In the genomic region with DNA sequence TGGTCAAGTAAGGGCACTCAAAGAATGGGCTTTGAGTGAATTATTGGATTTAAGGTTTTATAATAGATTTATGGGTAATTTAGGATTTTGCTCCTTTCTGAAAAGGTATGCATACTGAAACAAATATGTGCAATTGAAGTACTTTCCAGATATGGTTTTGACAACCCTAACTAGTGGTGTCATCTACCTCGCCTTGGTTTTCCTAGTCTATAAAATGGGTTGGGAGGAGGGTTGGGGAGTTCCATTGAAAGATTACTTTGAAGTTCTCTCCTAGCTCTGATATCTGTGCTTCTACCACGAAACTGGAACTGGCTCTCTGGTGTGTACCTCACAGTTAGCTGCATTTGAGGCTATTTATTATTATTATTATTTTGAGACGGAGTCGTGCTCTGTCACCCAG, we compare ENCODE assay signal across 21 cellular contexts. TPM values are rescaled to one million over a fixed set of nuclear protein-coding genes. Genes with fewer than 3 reads are reported as not detected.
DNase-seq lines count a peak whose midpoint lies in the region; ATAC-seq, FAIRE-seq and TF ChIP-seq lines count a peak whose summit lies in the region.
"Had no signal": no experiment of that assay in that cellular context is flagged by ENCODE, and none has a peak within 500 bp of the region (broad histone marks: within the 10 kb centered on the region; RNA-seq: fewer than 3 reads in every experiment).

No MANE protein-coding gene starts in this region.

- H2AK5ac ChIP-seq in mesenchymal stem cell (ENCODE audit: low read length, severe bottlenecking): peak overlapping the region; percentile 42
- H2AK5ac ChIP-seq in mesendoderm (ENCODE audit: low read length): no peak overlapping the region

- no peaks in the 10 kb centered on the region for H3K79me2 ChIP-seq in HepG2 (ENCODE audit: insufficient read depth, low read length)
- peaks cover 4% of the 10 kb centered on the region for H3K79me2 ChIP-seq in mesendoderm (ENCODE audit: control insufficient read depth, insufficient read depth, low read length)

- H3K36me3 ChIP-seq in HepG2 (replicated peaks in 1 of 2; ENCODE audit: control insufficient read depth in 1 of 2, insufficient read depth in 2 of 2, low read length in 2 of 2) (no peaks in the 10 kb centered on the region), right lobe of liver (no peaks in the 10 kb centered on the region), mesenchymal stem cell (ENCODE audit: control insufficient read depth in 1 of 2, insufficient read depth in 2 of 2, low read depth in 1 of 2, low read length in 2 of 2) (no peaks in the 10 kb centered on the region), mesendoderm (ENCODE audit: control insufficient read depth, insufficient read depth, low read length) (no peaks in the 10 kb centered on the region)
- H3K36me3 ChIP-seq: prostate gland had no signal

- in situ Hi-C loops in HepG2 (cut with HindIII; ENCODE audit: extremely low pct_ligation_motif_present, low pct_unique_long_range_greater_than_20kb): no loop called here

- intact Hi-C loops in HepG2 (cut with micrococcal nuclease; ENCODE audit: unreplicated experiment): no loop called here
- intact Hi-C loops in right lobe of liver (cut with DNase I): no loop called here

- H3K14ac ChIP-seq in mesenchymal stem cell (ENCODE audit: low read length in 2 of 2): no peak overlapping the region

- H3K4me1 ChIP-seq in HepG2 (ENCODE audit: insufficient read depth, low read length): peaks cover 28% of the 10 kb centered on the region
- H3K4me1 ChIP-seq in right lobe of liver: peaks cover 0 to 24% (median 9%) of the 10 kb centered on the region in 4 donors
- H3K4me1 ChIP-seq in mesenchymal stem cell (ENCODE audit: control insufficient read depth, insufficient read depth, low read depth, low read length): peaks cover 18% of the 10 kb centered on the region
- no peaks in the 10 kb centered on the region for H3K4me1 ChIP-seq in mesendoderm (ENCODE audit: control insufficient read depth, low read depth, low read length)
- H3K4me1 ChIP-seq: prostate gland had no signal

- H3K4me2 ChIP-seq in HepG2 (ENCODE audit: low read depth, low read length) (no peak overlapping the region), mesenchymal stem cell (ENCODE audit: low read length, poor library complexity, severe bottlenecking) (no peak overlapping the region), mesendoderm (ENCODE audit: low read length) (no peak overlapping the region)

- CTCF ChIA-PET in HepG2 (lab: Yijun Ruan, JAX; ENCODE audit: low intra/inter-chr PET ratio, low total read pairs): no interaction called here

- H3K27me3 ChIP-seq in HepG2 (ENCODE audit: control insufficient read depth in 1 of 2, insufficient read depth in 2 of 2, low read length in 2 of 2) (peaks cover 6 to 47% of the 10 kb centered on the region in 2 experiments), right lobe of liver (no peaks in the 10 kb centered on the region), mesenchymal stem cell (ENCODE audit: control insufficient read depth in 1 of 2, insufficient read depth in 1 of 2, low read length in 2 of 2) (peaks cover 5 to 63% of the 10 kb centered on the region in 2 experiments), mesendoderm (ENCODE audit: insufficient read depth, low read length, poor library complexity) (no peaks in the 10 kb centered on the region)

- ATAC-seq in HepG2 (no peak), right lobe of liver (no peak), GM18870 (IDR thresholded peaks at IDR 0.05; ENCODE audit: unreplicated experiment) (no peak)
- ATAC-seq: A549 had no signal

- no peak overlapping the region for H4K5ac ChIP-seq in mesendoderm (ENCODE audit: low read length)

- H3K18ac ChIP-seq in mesenchymal stem cell (ENCODE audit: low read depth in 1 of 2, low read length in 2 of 2): no peak overlapping the region
- no peak overlapping the region for H3K18ac ChIP-seq in mesendoderm (ENCODE audit: low read length)

- H3K9me3 ChIP-seq in HepG2 (ENCODE audit: low read length) (no peaks in the 10 kb centered on the region), right lobe of liver (no peaks in the 10 kb centered on the region), mesenchymal stem cell (ENCODE audit: control insufficient read depth, low read length) (no peaks in the 10 kb centered on the region)
- H3K9me3 ChIP-seq: A549, prostate gland had no signal

- POLR2A ChIA-PET in HepG2 (lab: Yijun Ruan, JAX): no interaction called here

- H3K4me3 ChIP-seq in HepG2 (replicated peaks in 1 of 3; ENCODE audit: insufficient read depth in 1 of 3, low read depth in 2 of 3, low read length in 3 of 3) (no peak overlapping the region), right lobe of liver (no peak overlapping the region), mesenchymal stem cell (ENCODE audit: insufficient read depth in 1 of 2, low read depth in 1 of 2, low read length in 2 of 2) (no peak overlapping the region), mesendoderm (ENCODE audit: low read length) (no peak overlapping the region)
- H3K4me3 ChIP-seq: A549 had no signal

- H3K27ac ChIP-seq in HepG2 (ENCODE audit: extremely low read length, insufficient read depth, low read length) (no peak overlapping the region), right lobe of liver (no peak overlapping the region), angular gyrus (ENCODE audit: low read depth, low read length) (peak overlapping the region; percentile 41), mesenchymal stem cell (ENCODE audit: low read length, poor library complexity, severe bottlenecking) (no peak overlapping the region), mesendoderm (ENCODE audit: low read depth, low read length) (no peak overlapping the region)
- H3K27ac ChIP-seq: A549 had no signal

- no peak overlapping the region for H3K23ac ChIP-seq in mesenchymal stem cell (ENCODE audit: low read length in 2 of 2)
- H3K23ac ChIP-seq in mesendoderm (ENCODE audit: low read length): no peak overlapping the region

- TF ChIP-seq EP300 in HepG2 (IDR thresholded peaks at IDR 0.05; ENCODE audit: low read depth in 2 of 2, low read length in 2 of 2) (no peak), HepG2 (CRISPR knock-in tag; IDR thresholded peaks at IDR 0.05; ENCODE audit: borderline replicate concordance) (no peak)

- no peak overlapping the region for H2BK12ac ChIP-seq in mesenchymal stem cell (ENCODE audit: low read length in 2 of 2)

- H3K9ac ChIP-seq in HepG2 (ENCODE audit: insufficient read depth, low read depth, low read length): no peak overlapping the region
- H3K9ac ChIP-seq in mesenchymal stem cell (ENCODE audit: low read length): no peak overlapping the region
- H3K9ac ChIP-seq in mesendoderm (ENCODE audit: low read length): no peak overlapping the region

- H3K79me1 ChIP-seq in mesenchymal stem cell (replicated peaks; ENCODE audit: low read length, poor library complexity, severe bottlenecking) (peaks cover 3% of the 10 kb centered on the region), mesendoderm (ENCODE audit: low read length) (peaks cover 6% of the 10 kb centered on the region)

- no peaks in the 10 kb centered on the region for H4K20me1 ChIP-seq in HepG2 (ENCODE audit: insufficient read depth, low read length)

- H2BK15ac ChIP-seq in mesenchymal stem cell (ENCODE audit: low read depth, poor library complexity, severe bottlenecking) (no peak overlapping the region), mesendoderm (replicated peaks; ENCODE audit: low read depth) (no peak overlapping the region)

- TF ChIP-seq POLR2A in HepG2 (IDR thresholded peaks at IDR 0.05; ENCODE audit: insufficient read depth in 1 of 2, low read depth in 2 of 2, low read length in 2 of 2) (no peak), right lobe of liver (IDR thresholded peaks at IDR 0.05) (no peak)

- DNase-seq in HepG2 (ENCODE audit: low spot score): no peak
- no peak for DNase-seq in right lobe of liver
- DNase-seq in mesenchymal stem cell: no peak
- DNase-seq in cerebellar nuclear complex (lab: John Stamatoyannopoulos, UW): no peak
- no peak for DNase-seq in HUDEP-2 (lab: John Stamatoyannopoulos, UW; ENCODE audit: unreplicated experiment in 76 of 76)
- no peak for DNase-seq in mesendoderm
- DNase-seq: activated CD4-positive, alpha-beta T cell treated with anti-CD3 and anti-CD28 coated beads for 4 hours; erythroblast; kidney glomerular epithelial cell; mammary epithelial cell; MV-4-11; NCI-H1930; NCI-H345; SIG-M5; T-helper 1 cell had no signal

- no peak overlapping the region for H2BK5ac ChIP-seq in mesenchymal stem cell (ENCODE audit: low read depth, low read length, poor library complexity, severe bottlenecking)
- H2BK5ac ChIP-seq in mesendoderm (ENCODE audit: low read length): no peak overlapping the region

- no peak overlapping the region for H4K8ac ChIP-seq in mesenchymal stem cell (ENCODE audit: low read length)
- H4K8ac ChIP-seq in mesendoderm (ENCODE audit: low read depth, low read length): no peak overlapping the region

- FAIRE-seq in HepG2 (lab: Jason Lieb, UNC): no peak
- FAIRE-seq: A549, frontal cortex, G401.6 had no signal

- H3K56ac ChIP-seq in mesendoderm (ENCODE audit: low read length): no peak overlapping the region

- no peak overlapping the region for H2AFZ ChIP-seq in HepG2 (ENCODE audit: low read length)
- H2AFZ ChIP-seq in mesenchymal stem cell (ENCODE audit: low read depth, low read length): no peak overlapping the region

- WGBS in HepG2 (ENCODE audit: low lambda C conversion rate): 77% methylated on average over 4 of the region's 4 CpGs
- 88% methylated on average over 2 of the region's 4 CpGs for WGBS in right lobe of liver (ENCODE audit: insufficient coverage, low coverage, low lambda C conversion rate, missing lambda C conversion rate)
- 97% methylated on average over 4 of the region's 4 CpGs for WGBS in mesenchymal stem cell
- no CpG with 5 or more reads among the region's 4 CpGs for WGBS in mesendoderm (ENCODE audit: extremely low coverage, insufficient coverage, low lambda C conversion rate)

- H3K4ac ChIP-seq in mesenchymal stem cell (ENCODE audit: low read depth in 1 of 2, low read length in 2 of 2) (no peak overlapping the region), mesendoderm (ENCODE audit: low read depth, low read length) (no peak overlapping the region)

- no peak overlapping the region for H4K91ac ChIP-seq in mesenchymal stem cell (ENCODE audit: low read length)

- TF ChIP-seq RAD21 in HepG2 (CRISPR knock-in tag; IDR thresholded peaks at IDR 0.05): no peak

- H2BK120ac ChIP-seq in mesenchymal stem cell (ENCODE audit: low read depth, low read length) (no peak overlapping the region), mesendoderm (ENCODE audit: low read depth, low read length) (no peak overlapping the region)

- no peak for TF ChIP-seq CTCF in HepG2 (CRISPR knock-in tag; IDR thresholded peaks at IDR 0.05)
- TF ChIP-seq CTCF in right lobe of liver (IDR thresholded peaks at IDR 0.05): no peak

- no TSS peak for BruUV-seq in HepG2 (replicated peaks; lab: Mats Ljungman, UMichigan)

RNA-seq across cellular contexts. Expression of gene SPTBN2, which starts 0.4 kb away (rescaled TPM):
- 1.2 and 4.0 TPM in 2 replicates for total RNA-seq in HepG2 (2016; rRNA removed; fragmentation: Illumina TruSeq; extraction: Trizol)
- total RNA-seq in HepG2 (2016; cell fraction: cytosol; rRNA removed; fragmentation: Illumina TruSeq; extraction: Trizol; ENCODE audit: low read depth): 0.51 and 1.1 TPM in 2 replicates
- 1.4 and 4.7 TPM in 2 replicates for total RNA-seq in HepG2 (2016; cell fraction: insoluble cytoplasmic fraction; rRNA removed; fragmentation: Illumina TruSeq; extraction: Trizol)
- 0.34 and 0.53 TPM in 2 replicates for total RNA-seq in HepG2 (2016; cell fraction: membrane; rRNA removed; fragmentation: Illumina TruSeq; extraction: Trizol)
- total RNA-seq in HepG2 (2016; cell fraction: nucleus; rRNA removed; fragmentation: Illumina TruSeq; extraction: Trizol): 5.5 and 7.1 TPM in 2 replicates
- polyA plus RNA-seq in HepG2 (2011; rRNA removed): 0.65 and 2.0 TPM in 2 replicates
- 0.69 and 0.91 TPM in 2 replicates for polyA plus RNA-seq in HepG2 (2011; cell fraction: cytosol; rRNA removed)
- polyA plus RNA-seq in HepG2 (2011; cell fraction: nucleus; rRNA removed): 8.8 and 9.0 TPM in 2 replicates
- 1.2 and 2.0 TPM in 2 replicates for polyA plus RNA-seq in HepG2 (2012)
- polyA plus RNA-seq in HepG2 (2016; cell fraction: cytosol; fragmentation: Illumina TruSeq; extraction: Trizol; ENCODE audit: low read depth): 0.15 and 0.21 TPM in 2 replicates
- 1.0 and 2.0 TPM in 2 replicates for polyA plus RNA-seq in HepG2 (2016; cell fraction: insoluble cytoplasmic fraction; fragmentation: Illumina TruSeq; extraction: Trizol; ENCODE audit: low read depth)
- polyA plus RNA-seq in HepG2 (2016; cell fraction: membrane; fragmentation: Illumina TruSeq; extraction: Trizol; ENCODE audit: low read depth): 0.35 and 0.48 TPM in 2 replicates
- polyA plus RNA-seq in HepG2 (2016; cell fraction: nucleus; fragmentation: Illumina TruSeq; extraction: Trizol; ENCODE audit: insufficient read depth, low read depth): 8.1 and 13.3 TPM in 2 replicates
- polyA minus RNA-seq in HepG2 (2011; rRNA and poly(A)+ RNA removed; ENCODE audit: low replicate concordance): 2.5 and 62.0 TPM in 2 replicates
- polyA minus RNA-seq in HepG2 (2011; cell fraction: cytosol; rRNA and poly(A)+ RNA removed): 1.1 and 2.7 TPM in 2 replicates
- 3.5 and 4.8 TPM in 2 replicates for polyA minus RNA-seq in HepG2 (2011; cell fraction: nucleus; rRNA and poly(A)+ RNA removed)
- total RNA-seq in right lobe of liver: 10 to 100 TPM; 20.7 to 67.1 (median 50.7) TPM
- polyA plus RNA-seq in mesenchymal stem cell (2013, experiment 1 of 2): 0.14 TPM
- polyA plus RNA-seq in mesenchymal stem cell (2013, experiment 2 of 2): 0.10 TPM
- polyA plus RNA-seq in mesendoderm (2013, experiment 1 of 2): 14.9 TPM
- polyA plus RNA-seq in mesendoderm (2013, experiment 2 of 2): 15.9 TPM

RNA-seq across cellular contexts. Expression of gene RBM4B, which starts 51.8 kb away (rescaled TPM):
- total RNA-seq in HepG2 (2016; rRNA removed; fragmentation: Illumina TruSeq; extraction: Trizol): 25.6 and 25.8 TPM in 2 replicates
- total RNA-seq in HepG2 (2016; cell fraction: cytosol; rRNA removed; fragmentation: Illumina TruSeq; extraction: Trizol; ENCODE audit: low read depth): 11.1 and 13.0 TPM in 2 replicates
- total RNA-seq in HepG2 (2016; cell fraction: insoluble cytoplasmic fraction; rRNA removed; fragmentation: Illumina TruSeq; extraction: Trizol): 24.9 and 27.1 TPM in 2 replicates
- total RNA-seq in HepG2 (2016; cell fraction: membrane; rRNA removed; fragmentation: Illumina TruSeq; extraction: Trizol): 16.5 and 17.7 TPM in 2 replicates
- total RNA-seq in HepG2 (2016; cell fraction: nucleus; rRNA removed; fragmentation: Illumina TruSeq; extraction: Trizol): 21.3 and 26.1 TPM in 2 replicates
- polyA plus RNA-seq in HepG2 (2011; rRNA removed): 32.4 and 33.5 TPM in 2 replicates
- polyA plus RNA-seq in HepG2 (2011; cell fraction: cytosol; rRNA removed): 19.2 and 24.1 TPM in 2 replicates
- polyA plus RNA-seq in HepG2 (2011; cell fraction: nucleus; rRNA removed): 51.7 and 54.9 TPM in 2 replicates
- 18.3 and 24.4 TPM in 2 replicates for polyA plus RNA-seq in HepG2 (2012)
- 4.8 and 5.2 TPM in 2 replicates for polyA plus RNA-seq in HepG2 (2016; cell fraction: cytosol; fragmentation: Illumina TruSeq; extraction: Trizol; ENCODE audit: low read depth)
- 28.7 and 29.9 TPM in 2 replicates for polyA plus RNA-seq in HepG2 (2016; cell fraction: insoluble cytoplasmic fraction; fragmentation: Illumina TruSeq; extraction: Trizol; ENCODE audit: low read depth)
- polyA plus RNA-seq in HepG2 (2016; cell fraction: membrane; fragmentation: Illumina TruSeq; extraction: Trizol; ENCODE audit: low read depth): 7.3 and 10.0 TPM in 2 replicates
- 43.3 and 48.3 TPM in 2 replicates for polyA plus RNA-seq in HepG2 (2016; cell fraction: nucleus; fragmentation: Illumina TruSeq; extraction: Trizol; ENCODE audit: insufficient read depth, low read depth)
- polyA minus RNA-seq in HepG2 (2011; rRNA and poly(A)+ RNA removed; ENCODE audit: low replicate concordance): 19.7 and 31.4 TPM in 2 replicates
- 7.9 and 9.7 TPM in 2 replicates for polyA minus RNA-seq in HepG2 (2011; cell fraction: cytosol; rRNA and poly(A)+ RNA removed)
- polyA minus RNA-seq in HepG2 (2011; cell fraction: nucleus; rRNA and poly(A)+ RNA removed): 39.4 and 40.9 TPM in 2 replicates
- total RNA-seq in right lobe of liver: 1 to 10 TPM; 3.6 to 9.4 (median 6.9) TPM
- 20.3 TPM for polyA plus RNA-seq in mesenchymal stem cell (2013, experiment 1 of 2)
- 19.6 TPM for polyA plus RNA-seq in mesenchymal stem cell (2013, experiment 2 of 2)
- polyA plus RNA-seq in mesendoderm (2013, experiment 1 of 2): 20.5 TPM
- 19.3 TPM for polyA plus RNA-seq in mesendoderm (2013, experiment 2 of 2)
